Comparison of ENCODE assay signal across 18 cellular contexts in the genomic region with DNA sequence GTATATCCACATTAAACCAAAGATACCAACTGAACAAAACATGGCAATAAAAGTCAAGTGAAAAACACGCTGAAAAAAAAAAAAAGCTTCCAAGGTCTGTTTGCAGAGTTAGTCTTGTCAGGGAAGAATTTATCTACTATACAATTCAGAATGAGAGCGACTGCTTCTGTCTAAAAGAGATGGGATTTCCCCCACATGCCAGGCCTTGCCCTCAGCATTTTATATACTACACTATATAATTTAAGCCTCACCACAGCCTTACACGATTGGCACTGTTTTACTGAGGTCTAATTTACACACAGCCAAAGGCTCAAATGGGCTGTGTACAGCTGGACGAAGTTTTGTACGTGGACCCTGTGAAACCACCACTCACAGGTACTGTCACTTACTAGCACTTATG.
A peak's percentile ranks its signal among the peaks of the same experiment; 100 is the strongest.
DNase-seq lines count a peak whose midpoint lies in the region; ATAC-seq and TF ChIP-seq lines count a peak whose summit lies in the region.
"Had no signal": no experiment of that assay in that cellular context is flagged by ENCODE, and none has a peak within 500 bp of the region (broad histone marks: within the 10 kb centered on the region; RNA-seq: fewer than 3 reads in every experiment).

No MANE protein-coding gene starts in this region.

- H3K27ac ChIP-seq in Karpas-422 (ENCODE audit: low read length) (peak overlapping the region; percentile 91), gastrocnemius medialis (peak overlapping the region; percentile 83 to 89 (median 86)), GM23248 (no peak overlapping the region)
- H3K27ac ChIP-seq: 22Rv1, brain microvascular endothelial cell, transverse colon had no signal

- H3K27me3 ChIP-seq in Karpas-422 (ENCODE audit: low read length): no peaks in the 10 kb centered on the region
- H3K27me3 ChIP-seq in gastrocnemius medialis: no peaks in the 10 kb centered on the region
- no peaks in the 10 kb centered on the region for H3K27me3 ChIP-seq in GM23248 (replicated peaks; ENCODE audit: insufficient read depth)
- H3K27me3 ChIP-seq: brain microvascular endothelial cell, transverse colon had no signal

- peaks cover 99% of the 10 kb centered on the region for H3K4me1 ChIP-seq in Karpas-422 (ENCODE audit: low read length)
- peaks cover 97% of the 10 kb centered on the region in 2 donors for H3K4me1 ChIP-seq in gastrocnemius medialis
- H3K4me1 ChIP-seq in GM23248 (ENCODE audit: insufficient read depth): no peaks in the 10 kb centered on the region

- H3K27ac Mint-ChIP-seq in activated naive CD8-positive, alpha-beta T cell treated with anti-CD3 and anti-CD28 coated beads, Interleukin-2, amount 50 U/mL, for 24 hours: peak overlapping the region; percentile 96

- WGBS in GM23248 (ENCODE audit: low coverage in 1 of 2, low lambda C conversion rate in 2 of 2, missing lambda C conversion rate in 2 of 2), 2 experiments: 79 to 81% methylated on average over 5 of the region's 5 CpGs

- no peaks in the 10 kb centered on the region for H3K9me3 Mint-ChIP-seq in activated naive CD8-positive, alpha-beta T cell treated with anti-CD3 and anti-CD28 coated beads, Interleukin-2, amount 50 U/mL, for 24 hours

- H3K27me3 Mint-ChIP-seq in activated naive CD8-positive, alpha-beta T cell treated with anti-CD3 and anti-CD28 coated beads, Interleukin-2, amount 50 U/mL, for 24 hours: no peaks in the 10 kb centered on the region

- in situ Hi-C loops in gastrocnemius medialis (cut with MboI; ENCODE audit: low sequenced_read_pairs in 4 of 4) (loop anchor here in 1 of 4 donors (10.0 kb wide), 1 partner anchor 46 kb away; no protein-coding TSS in a partner anchor), GM23248 (cut with MboI) (no loop called here)

- ATAC-seq in activated CD4-positive, CD25-positive, alpha-beta regulatory T cell treated with anti-CD3 and anti-CD28 coated beads, Interleukin-2, amount 50 U/mL, for 24 hours: peak; percentile 52
- ATAC-seq in activated naive CD8-positive, alpha-beta T cell treated with anti-CD3 and anti-CD28 coated beads, Interleukin-2, amount 50 U/mL, for 24 hours: peak; percentile 68
- no peak for ATAC-seq in gastrocnemius medialis
- ATAC-seq: HepG2 had no signal

- peak overlapping the region; percentile 76 for H3K4me3 Mint-ChIP-seq in activated naive CD8-positive, alpha-beta T cell treated with anti-CD3 and anti-CD28 coated beads, Interleukin-2, amount 50 U/mL, for 24 hours

- H3K4me3 ChIP-seq in Karpas-422 (ENCODE audit: low read length): no peak overlapping the region
- peak overlapping the region in 3 of 4 donors; percentile 2 to 10 (median 5) for H3K4me3 ChIP-seq in gastrocnemius medialis
- H3K4me3 ChIP-seq in GM23248: no peak overlapping the region
- H3K4me3 ChIP-seq: transverse colon had no signal

- intact Hi-C loops in gastrocnemius medialis (cut with DNase I; ENCODE audit: low total_unique reads): loop anchor here (5.0 kb wide), 2 partner anchors 63 to 362 kb away; no protein-coding TSS in a partner anchor

- H3K4me1 Mint-ChIP-seq in activated naive CD8-positive, alpha-beta T cell treated with anti-CD3 and anti-CD28 coated beads, Interleukin-2, amount 50 U/mL, for 24 hours: peaks cover 99% of the 10 kb centered on the region

- H4K20me1 ChIP-seq in Karpas-422 (ENCODE audit: insufficient read depth, low read depth, low read length) (peaks cover 24% of the 10 kb centered on the region; the same call in 1 of the 2 replicates), GM23248 (ENCODE audit: insufficient read depth) (no peaks in the 10 kb centered on the region)

- no peak for TF ChIP-seq CTCF in gastrocnemius medialis (IDR thresholded peaks at IDR 0.05 in 4 of 5, conservative IDR thresholded peaks at IDR 0.05 in 1 of 5)

- H3K36me3 ChIP-seq in Karpas-422 (ENCODE audit: insufficient read depth, low read length): 0 out of 2 replicates have a peak, but pooled peaks cover 2% of the 10 kb centered on the region
- H3K36me3 ChIP-seq in gastrocnemius medialis: no peaks in the 10 kb centered on the region
- H3K36me3 ChIP-seq in GM23248 (ENCODE audit: low read depth): no peaks in the 10 kb centered on the region
- H3K36me3 ChIP-seq: brain microvascular endothelial cell, transverse colon had no signal

- no peaks in the 10 kb centered on the region for H3K9me2 ChIP-seq in Karpas-422 (replicated peaks; ENCODE audit: insufficient read depth, low read length)
- H3K9me2 ChIP-seq in GM23248 (ENCODE audit: insufficient read depth): no peaks in the 10 kb centered on the region

- H3K9me3 ChIP-seq in Karpas-422 (ENCODE audit: low read length) (no peaks in the 10 kb centered on the region), gastrocnemius medialis (no peaks in the 10 kb centered on the region), GM23248 (ENCODE audit: low read depth) (no peaks in the 10 kb centered on the region)
- H3K9me3 ChIP-seq: transverse colon had no signal

- H3F3A ChIP-seq in GM23248 (ENCODE audit: insufficient read depth): no peaks in the 10 kb centered on the region

- H3K4me2 ChIP-seq in Karpas-422 (ENCODE audit: low read depth, low read length, poor library complexity, severe bottlenecking): peak overlapping the region; percentile 70
- H3K4me2 ChIP-seq in GM23248 (ENCODE audit: unreplicated experiment): no peak overlapping the region

- H3K9ac ChIP-seq in Karpas-422 (ENCODE audit: low read length) (peak overlapping the region; percentile 19), GM23248 (no peak overlapping the region)

- H2AFZ ChIP-seq in Karpas-422 (ENCODE audit: low read length) (no peak overlapping the region), GM23248 (no peak overlapping the region)

- no peak for DNase-seq in activated CD4-positive, CD25-positive, alpha-beta regulatory T cell (lab: John Stamatoyannopoulos, UW)
- DNase-seq in Karpas-422 (no peak), gastrocnemius medialis (no peak), NCI-H2196 (lab: John Stamatoyannopoulos, UW; ENCODE audit: unreplicated experiment) (no peak), GM23248 (no peak), SIG-M5 treated with dmso at 0.1 percent for 504 hours (lab: John Stamatoyannopoulos, UW; ENCODE audit: unreplicated experiment) (no peak)
- no peak for DNase-seq in activated naive CD8-positive, alpha-beta T cell treated with anti-CD3 and anti-CD28 coated beads, Interleukin-2, amount 50 U/mL, for 24 hours
- DNase-seq: activated CD4-positive, alpha-beta T cell treated with anti-CD3 and anti-CD28 coated beads for 48 hours; activated gamma-delta T cell; brain microvascular endothelial cell; NCI-H187; right cardiac atrium; SIG-M5; stimulated activated CD4-positive, alpha-beta T cell treated with anti-CD3 and anti-CD28 coated beads, Interleukin-2, amount 100 ng/mL, for 24 hours; transverse colon had no signal

- H3K79me2 ChIP-seq in Karpas-422 (ENCODE audit: low read length): peaks cover 99% of the 10 kb centered on the region
- H3K79me2 ChIP-seq in GM23248 (ENCODE audit: insufficient read depth): no peaks in the 10 kb centered on the region

- no peak for TF ChIP-seq POLR2A in gastrocnemius medialis (IDR thresholded peaks at IDR 0.05)

- peaks cover 6% of the 10 kb centered on the region for H3K36me3 Mint-ChIP-seq in activated naive CD8-positive, alpha-beta T cell treated with anti-CD3 and anti-CD28 coated beads, Interleukin-2, amount 50 U/mL, for 24 hours (ENCODE audit: low read depth)

Comparison
In these comparisons a context has a peak if more than half of its experiments do, and no peak if none do; other contexts are left out.
1. ATAC-seq: peak in activated CD4-positive, CD25-positive, alpha-beta regulatory T cell treated with anti-CD3 and anti-CD28 coated beads, Interleukin-2, amount 50 U/mL, for 24 hours (2 of 2) and activated naive CD8-positive, alpha-beta T cell treated with anti-CD3 and anti-CD28 coated beads, Interleukin-2, amount 50 U/mL, for 24 hours (single experiment); none in gastrocnemius medialis (0 of 2).
2. H3K4me3 ChIP-seq: peak in gastrocnemius medialis (3 of 4); none in Karpas-422 (single experiment) and GM23248 (single experiment).